Comparison of ENCODE assay signal across 8 cellular contexts in genomic region chr12:89707992-89708792, GRCh38. TPM values are rescaled to one million over a fixed set of nuclear protein-coding genes. Genes with fewer than 3 reads are reported as not detected.
DNase-seq lines count a peak whose midpoint lies in the region; ATAC-seq, FAIRE-seq and TF ChIP-seq lines count a peak whose summit lies in the region.

No MANE protein-coding gene starts in this region.

- H3K4me1 Mint-ChIP-seq in astrocyte (ENCODE audit: low read depth, unreplicated experiment): peaks cover 13% of the 10 kb centered on the region

- H3K4me3 ChIP-seq in astrocyte (ENCODE audit: insufficient read depth, low read depth, low read length): peak overlapping the region; percentile 74
- peak overlapping the region; percentile 77 for H3K4me3 ChIP-seq in iPS-15b (ENCODE audit: low read depth, low read length)
- peak overlapping the region; percentile 73 for H3K4me3 ChIP-seq in smooth muscle cell

- no peaks in the 10 kb centered on the region for H3K9me3 Mint-ChIP-seq in astrocyte (ENCODE audit: unreplicated experiment)

- DNase-seq in GM03348 (ENCODE audit: low spot score) (peak; percentile 41), SK-N-DZ (ENCODE audit: low spot score) (peak; percentile 13), astrocyte (ENCODE audit: low read depth) (no peak), smooth muscle cell (lab: John Stamatoyannopoulos, UW; ENCODE audit: unreplicated experiment) (no peak), NCI-H1436 (lab: John Stamatoyannopoulos, UW) (no peak), epidermal melanocyte (ENCODE audit: insufficient read length, low spot score) (no peak)

- no peak for TF ChIP-seq CTCF in astrocyte (IDR thresholded peaks at IDR 0.05; ENCODE audit: insufficient read depth, low read depth, low read length)
- TF ChIP-seq CTCF in smooth muscle cell (IDR thresholded peaks at IDR 0.05; ENCODE audit: borderline replicate concordance, insufficient read depth, poor library complexity, severe bottlenecking): no peak

- H3K9ac ChIP-seq in astrocyte (ENCODE audit: low read length): peak overlapping the region; percentile 94
- peak overlapping the region; percentile 37 for H3K9ac ChIP-seq in iPS-15b (ENCODE audit: low read depth, low read length)
- peak overlapping the region; percentile 81 for H3K9ac ChIP-seq in smooth muscle cell (ENCODE audit: low read depth)

- H3F3A ChIP-seq in smooth muscle cell (ENCODE audit: low read depth): no peaks in the 10 kb centered on the region

- no peaks in the 10 kb centered on the region for H3K36me3 ChIP-seq in astrocyte (ENCODE audit: insufficient read depth, low read length)
- H3K36me3 ChIP-seq in iPS-15b (ENCODE audit: control insufficient read depth, insufficient read depth, low read length): no peaks in the 10 kb centered on the region
- no peaks in the 10 kb centered on the region for H3K36me3 ChIP-seq in smooth muscle cell (ENCODE audit: low read depth)

- peak overlapping the region; percentile 93 for H2AFZ ChIP-seq in astrocyte (ENCODE audit: low read depth, low read length)
- H2AFZ ChIP-seq in smooth muscle cell (ENCODE audit: low read depth): peak overlapping the region; percentile 55

- peak overlapping the region; percentile 95 for H3K27ac ChIP-seq in astrocyte (ENCODE audit: low read depth, low read length)
- peak overlapping the region; percentile 93 for H3K27ac ChIP-seq in smooth muscle cell (ENCODE audit: low read depth)

- H3K9me3 ChIP-seq in astrocyte (ENCODE audit: insufficient read depth, low read depth, low read length) (no peaks in the 10 kb centered on the region), iPS-15b (ENCODE audit: control insufficient read depth, insufficient read depth, low read length) (no peaks in the 10 kb centered on the region), smooth muscle cell (replicated peaks; ENCODE audit: low read depth) (no peaks in the 10 kb centered on the region)

- peak overlapping the region; percentile 96 for H3K27ac Mint-ChIP-seq in astrocyte (ENCODE audit: unreplicated experiment)

- H3K4me2 ChIP-seq in astrocyte (ENCODE audit: low read length) (peak overlapping the region; percentile 91), smooth muscle cell (peak overlapping the region; percentile 90)

- H3K36me3 Mint-ChIP-seq in astrocyte (ENCODE audit: low read depth, unreplicated experiment): no peaks in the 10 kb centered on the region

- H3K4me1 ChIP-seq in astrocyte (ENCODE audit: insufficient read depth, low read length): no peaks in the 10 kb centered on the region
- H3K4me1 ChIP-seq in iPS-15b (ENCODE audit: control insufficient read depth, insufficient read depth, low read length): peaks cover 3% of the 10 kb centered on the region
- peaks cover 45% of the 10 kb centered on the region for H3K4me1 ChIP-seq in smooth muscle cell (ENCODE audit: low read depth)

- no peak for FAIRE-seq in astrocyte (lab: Jason Lieb, UNC)

- WGBS in smooth muscle cell (ENCODE audit: low lambda C conversion rate): 1% methylated on average over 57 of the region's 87 CpGs

- ATAC-seq in HG02798 (IDR thresholded peaks at IDR 0.05; ENCODE audit: poor library complexity, unreplicated experiment): peak; percentile 0

- peak overlapping the region; percentile 99 for H3K4me3 Mint-ChIP-seq in astrocyte (ENCODE audit: unreplicated experiment)

- peaks cover 39% of the 10 kb centered on the region for H4K20me1 ChIP-seq in astrocyte (ENCODE audit: insufficient read depth, low read length)
- H4K20me1 ChIP-seq in smooth muscle cell (ENCODE audit: low read depth): peaks cover 51% of the 10 kb centered on the region

- no peaks in the 10 kb centered on the region for H3K27me3 Mint-ChIP-seq in astrocyte (ENCODE audit: low read depth, unreplicated experiment)

- peaks cover 53% of the 10 kb centered on the region for H3K79me2 ChIP-seq in astrocyte (ENCODE audit: insufficient read depth, low read length)
- H3K79me2 ChIP-seq in smooth muscle cell (ENCODE audit: low read depth): peaks cover 54% of the 10 kb centered on the region

- H3K27me3 ChIP-seq in astrocyte (ENCODE audit: insufficient read depth, low read length): no peaks in the 10 kb centered on the region
- H3K27me3 ChIP-seq in iPS-15b (ENCODE audit: control insufficient read depth, insufficient read depth, low read length): peaks cover 41% of the 10 kb centered on the region
- H3K27me3 ChIP-seq in smooth muscle cell (ENCODE audit: low read depth): no peaks in the 10 kb centered on the region

RNA-seq across cellular contexts. Expression of gene ATP2B1, which starts 0.4 kb away (rescaled TPM):
- polyA plus RNA-seq in SK-N-DZ (2014; cell fraction: cytosol; rRNA removed): 45.9 and 49.5 TPM in 2 replicates
- 58.5 and 68.8 TPM in 2 replicates for polyA plus RNA-seq in SK-N-DZ (2014; cell fraction: nucleus; rRNA removed)
- total RNA-seq in astrocyte (48.9 and 54.7 TPM in 2 replicates), smooth muscle cell (70.1 and 81.7 TPM in 2 replicates)
- polyA plus RNA-seq in smooth muscle cell: 42.8 and 76.2 TPM in 2 replicates

Comparison
In these comparisons a context has a peak if more than half of its experiments do, and no peak if none do; other contexts are left out.
1. DNase-seq: peak in GM03348 (single experiment) and SK-N-DZ (single experiment); none in astrocyte (single experiment), smooth muscle cell (single experiment), NCI-H1436 (single experiment) and epidermal melanocyte (single experiment).
2. H3K9ac ChIP-seq: peak in every context shown above with its lines; median percentile 94 in astrocyte; 81 in smooth muscle cell; 37 in iPS-15b.
3. Peak in every context shown above with its lines, with median percentiles within 50 percentile points of each other: H3K4me3 ChIP-seq.